Comparison of ENCODE assay signal across 25 cellular contexts in genomic region chr2:170247882-170248393, GRCh38.
"Had no signal": no experiment of that assay in that cellular context is flagged by ENCODE, and none has a peak within 500 bp of the region (broad histone marks: within the 10 kb centered on the region; RNA-seq: fewer than 3 reads in every experiment).

No MANE protein-coding gene starts in this region.

- H3K36me3 ChIP-seq: left ventricle myocardium inferior, lower lobe of right lung, prostate gland, right atrium auricular region, tibial artery had no signal

- H3K4me1 ChIP-seq: left ventricle myocardium inferior, lower lobe of right lung, prostate gland, right atrium auricular region, tibial artery had no signal

- DNase-seq: cortex of kidney; effector memory CD8-positive, alpha-beta T cell; hypothalamus; immature natural killer cell; islet precursor cell; kidney glomerular epithelial cell; left colon; left ventricle myocardium inferior; lower lobe of right lung; naive thymus-derived CD4-positive, alpha-beta T cell; nucleus accumbens; stimulated activated CD4-positive, alpha-beta T cell treated with anti-CD3 and anti-CD28 coated beads, Interleukin-2, amount 100 ng/mL, for 24 hours; stimulated activated CD4-positive, alpha-beta T cell treated with anti-CD3 and anti-CD28 coated beads, Interleukin-4, amount 100 ng/mL, for 24 hours; stimulated activated naive CD8-positive, alpha-beta T cell treated with anti-CD3 and anti-CD28 coated beads, Interleukin-15, Interleukin-2, amounts not matched to agents 100 U/mL and 50 U/mL, for 24 hours; substantia nigra; testis; tibial artery had no signal

- ATAC-seq: effector memory CD8-positive, alpha-beta T cell; left colon; lower lobe of right lung; naive thymus-derived CD4-positive, alpha-beta T cell; sciatic nerve; stimulated activated naive CD8-positive, alpha-beta T cell treated with anti-CD3 and anti-CD28 coated beads, Interleukin-15, Interleukin-2, amounts not matched to agents 100 U/mL and 50 U/mL, for 24 hours had no signal

- H3K4me3 ChIP-seq: left ventricle myocardium inferior, lower lobe of right lung, prostate gland, right atrium auricular region, testis, tibial artery had no signal

- FAIRE-seq: endometrium, frontal cortex had no signal

- H3K4me3 Mint-ChIP-seq: effector memory CD8-positive, alpha-beta T cell; immature natural killer cell; naive thymus-derived CD4-positive, alpha-beta T cell; nephron; stimulated activated effector memory CD8-positive, alpha-beta T cell treated with anti-CD3 and anti-CD28 coated beads, Interleukin-12 subunit alpha, Interleukin-12 subunit beta, amount 100 ng/mL, for 72 hours; type B pancreatic cell had no signal

- H3K9me3 ChIP-seq: left ventricle myocardium inferior, lower lobe of right lung, prostate gland, right atrium auricular region, testis, tibial artery had no signal

- H3K36me3 Mint-ChIP-seq: stimulated activated effector memory CD8-positive, alpha-beta T cell treated with anti-CD3 and anti-CD28 coated beads, Interleukin-12 subunit alpha, Interleukin-12 subunit beta, amount 100 ng/mL, for 72 hours; type B pancreatic cell had no signal

- H3K27me3 ChIP-seq: right atrium auricular region, testis, tibial artery had no signal

- H3K27ac Mint-ChIP-seq: effector memory CD8-positive, alpha-beta T cell; immature natural killer cell; naive thymus-derived CD4-positive, alpha-beta T cell; nephron; stimulated activated effector memory CD8-positive, alpha-beta T cell treated with anti-CD3 and anti-CD28 coated beads, Interleukin-12 subunit alpha, Interleukin-12 subunit beta, amount 100 ng/mL, for 72 hours; type B pancreatic cell had no signal

- H3K27ac ChIP-seq: left ventricle myocardium inferior, lower lobe of right lung, prostate gland, right atrium auricular region, testis, tibial artery had no signal

- H3K9me3 Mint-ChIP-seq: effector memory CD8-positive, alpha-beta T cell; naive thymus-derived CD4-positive, alpha-beta T cell; nephron; stimulated activated effector memory CD8-positive, alpha-beta T cell treated with anti-CD3 and anti-CD28 coated beads, Interleukin-12 subunit alpha, Interleukin-12 subunit beta, amount 100 ng/mL, for 72 hours; type B pancreatic cell had no signal

- H3K4me1 Mint-ChIP-seq: immature natural killer cell; naive thymus-derived CD4-positive, alpha-beta T cell; stimulated activated effector memory CD8-positive, alpha-beta T cell treated with anti-CD3 and anti-CD28 coated beads, Interleukin-12 subunit alpha, Interleukin-12 subunit beta, amount 100 ng/mL, for 72 hours had no signal
